7 cellular contexts compared by ENCODE assay signal in the genomic region with DNA sequence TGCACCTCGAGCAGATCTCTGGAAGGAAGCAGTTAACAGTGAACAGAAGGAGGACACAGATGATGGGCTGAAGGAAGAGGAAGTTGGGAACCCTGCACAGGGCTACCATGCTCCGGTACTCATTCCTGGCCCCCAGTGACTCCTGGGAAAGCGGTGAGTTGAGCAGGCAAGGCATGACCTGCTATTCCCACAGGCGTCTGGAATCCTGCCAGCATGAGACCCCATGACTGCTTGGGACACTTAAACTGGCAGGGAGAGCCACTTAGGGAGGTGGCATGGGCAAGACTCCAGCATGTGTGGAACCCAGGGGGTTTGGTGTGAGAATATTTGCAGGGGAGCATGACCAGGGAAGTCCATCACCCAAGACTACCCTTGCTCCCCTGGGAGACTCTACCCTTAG.
"Had no signal": no experiment of that assay in that cellular context is flagged by ENCODE, and none has a peak within 500 bp of the region (broad histone marks: within the 10 kb centered on the region; RNA-seq: fewer than 3 reads in every experiment).

No MANE protein-coding gene starts in this region.

- DNase-seq: GDM1, GF-D8 had no signal

- FAIRE-seq: GM12878, GM12891, GM12892, GM18507, GM19239 had no signal

- H3K4me3 ChIP-seq: GM12878 had no signal
